Comparison of ENCODE assay signal across 8 cellular contexts in the genomic region with DNA sequence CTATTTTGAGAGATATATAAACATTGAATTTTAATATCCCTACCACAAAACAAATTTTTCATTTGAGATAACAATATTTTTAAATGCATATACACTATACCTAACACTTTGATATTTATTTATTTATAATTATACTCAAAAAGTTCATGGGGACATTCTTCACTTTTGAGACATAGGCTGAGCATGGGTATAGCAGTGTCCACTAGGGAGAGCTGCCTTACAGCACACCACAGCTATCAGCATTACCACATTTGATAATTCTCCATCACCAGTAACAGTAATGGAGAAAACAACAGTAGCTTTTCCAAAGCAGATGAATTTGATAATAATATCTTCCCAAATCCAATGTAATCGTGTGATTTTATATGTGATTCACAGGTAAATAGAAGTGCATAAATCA.
DNase-seq lines count a peak whose midpoint lies in the region; ATAC-seq and TF ChIP-seq lines count a peak whose summit lies in the region.
"Had no signal": no experiment of that assay in that cellular context is flagged by ENCODE, and none has a peak within 500 bp of the region (broad histone marks: within the 10 kb centered on the region; RNA-seq: fewer than 3 reads in every experiment).

No MANE protein-coding gene starts in this region.

- peak; percentile 62 for ATAC-seq in GM18858 (IDR thresholded peaks at IDR 0.05; ENCODE audit: unreplicated experiment)
- ATAC-seq in GM18517 (IDR thresholded peaks at IDR 0.05; ENCODE audit: unreplicated experiment) = no peak

- no peak for DNase-seq in LNCaP clone FGC (ENCODE audit: low read depth)
- DNase-seq in chondrocyte (ENCODE audit: low spot score) = no peak
- DNase-seq in non-pigmented ciliary epithelial cell (ENCODE audit: low read depth) = peak; percentile 15
- DNase-seq in head of caudate nucleus = no peak
- DNase-seq in HuH-7.5 (ENCODE audit: low spot score) = no peak
- DNase-seq: activated effector memory CD4-positive, alpha-beta T cell treated with Interleukin-2 at 50 U/mL for 16 hours had no signal

- no peak overlapping the region for H3K4me3 Mint-ChIP-seq in chondrocyte (ENCODE audit: unreplicated experiment)

- no peak overlapping the region for H3K4me3 ChIP-seq in LNCaP clone FGC (ENCODE audit: low read depth, low read length)

- H3K4me1 Mint-ChIP-seq in chondrocyte (ENCODE audit: low read depth) = no peaks in the 10 kb centered on the region

- no peak overlapping the region for H3K27ac Mint-ChIP-seq in chondrocyte (ENCODE audit: unreplicated experiment)

- intact Hi-C loops in head of caudate nucleus (cut with DNase I) = no loop called here

- TF ChIP-seq CTCF in LNCaP clone FGC (IDR thresholded peaks at IDR 0.05; ENCODE audit: control insufficient read depth, extremely low read depth, insufficient read depth) (peak; percentile 45), chondrocyte (IDR thresholded peaks at IDR 0.05) (peak; percentile 76)

- no peaks in the 10 kb centered on the region for H3K36me3 Mint-ChIP-seq in chondrocyte (ENCODE audit: low read depth)

- peaks cover 5% of the 10 kb centered on the region for H3K27me3 Mint-ChIP-seq in chondrocyte (ENCODE audit: low read depth)

- no peaks in the 10 kb centered on the region for H3K9me3 Mint-ChIP-seq in chondrocyte (ENCODE audit: low read depth)
